Comparison of ENCODE assay signal across 6 cellular contexts in the genomic region with DNA sequence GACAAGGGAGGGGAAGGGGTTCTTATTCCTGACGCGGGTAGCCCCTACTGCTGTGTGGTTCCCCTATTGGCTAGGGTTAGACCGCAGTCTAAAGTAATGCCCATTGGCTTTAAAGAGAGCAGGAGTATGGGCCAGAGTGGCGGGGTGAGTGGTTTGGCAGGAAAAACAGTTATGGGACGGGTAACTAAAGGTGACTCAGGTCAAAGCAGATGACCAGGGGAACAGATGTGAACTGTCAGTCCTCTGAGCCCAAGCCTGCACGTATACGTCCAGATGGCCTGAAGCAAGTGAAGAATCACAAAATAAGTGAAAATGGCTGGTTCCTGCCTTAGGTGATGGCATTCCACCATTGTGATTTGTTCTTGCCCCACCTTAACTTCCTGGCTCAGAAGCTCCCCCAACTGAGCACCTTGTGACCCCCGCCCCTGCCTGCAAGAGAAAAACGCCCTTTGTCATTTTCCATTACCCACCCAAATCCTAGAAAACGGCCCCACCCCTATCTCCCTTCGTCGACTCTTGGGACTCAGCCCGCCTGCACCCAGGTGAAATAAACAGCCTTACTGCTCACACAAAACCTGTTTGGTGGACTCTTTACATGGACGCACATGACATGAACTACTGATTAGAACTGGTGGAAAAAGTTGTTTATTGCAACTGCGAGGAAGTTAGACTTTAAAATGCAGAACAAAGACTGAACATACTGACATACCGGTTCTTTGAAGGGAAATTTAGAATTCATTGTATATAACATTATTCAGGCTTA. TPM values are rescaled to one million over a fixed set of nuclear protein-coding genes. Genes with fewer than 3 reads are reported as not detected.
DNase-seq lines count a peak whose midpoint lies in the region; TF ChIP-seq lines count a peak whose summit lies in the region.

No MANE protein-coding gene starts in this region.

- TF ChIP-seq CTCF in PC-9 (conservative IDR thresholded peaks at IDR 0.05) (no peak), fibroblast of lung (conservative IDR thresholded peaks at IDR 0.05 in 1 of 2, IDR thresholded peaks at IDR 0.05 in 1 of 2; ENCODE audit: low read depth in 1 of 2, low read length in 2 of 2) (no peak)

- POLR2A ChIA-PET in PC-9 (lab: Charles Lee; ENCODE audit: unreplicated experiment) = interaction anchor here (0.6 to 0.7 kb wide), 2 partner anchors 46 to 288 kb away, joined by 4 to 7 read pairs; no protein-coding TSS in a partner anchor

- H3K79me2 ChIP-seq in PC-9 (ENCODE audit: low read depth) (peaks cover 28% of the 10 kb centered on the region), fibroblast of lung (ENCODE audit: control insufficient read depth, insufficient read depth, low read length) (peaks cover 29% of the 10 kb centered on the region)

- peaks cover 16% of the 10 kb centered on the region for H3F3A ChIP-seq in PC-9 (ENCODE audit: insufficient read depth, low read depth)

- H3K9me2 ChIP-seq in PC-9 (ENCODE audit: insufficient read depth) = no peaks in the 10 kb centered on the region

- no TSS peak for BruUV-seq in PC-9 (replicated peaks; lab: Mats Ljungman, UMichigan)

- peak overlapping the region; percentile 94 for H3K4me3 Mint-ChIP-seq in stimulated activated naive CD8-positive, alpha-beta T cell treated with anti-CD3 and anti-CD28 coated beads, Interleukin-15, Interleukin-2, amounts not matched to agents 100 ng/mL and 50 ng/mL, for 24 hours

- H3K36me3 Mint-ChIP-seq in stimulated activated naive CD8-positive, alpha-beta T cell treated with anti-CD3 and anti-CD28 coated beads, Interleukin-15, Interleukin-2, amounts not matched to agents 100 ng/mL and 50 ng/mL, for 24 hours (ENCODE audit: low read depth) = no peaks in the 10 kb centered on the region

- intact Hi-C loops in PC-9 (cut with micrococcal nuclease; ENCODE audit: unreplicated experiment) = loop anchor here (1.0 to 2.0 kb wide), 2 partner anchors 9 to 72 kb away; partner anchors contain the start of gene CCNL2

- peaks cover 34% of the 10 kb centered on the region for H4K20me1 ChIP-seq in BLaER1
- peaks cover 19% of the 10 kb centered on the region for H4K20me1 ChIP-seq in PC-9 (ENCODE audit: insufficient read depth)
- H4K20me1 ChIP-seq in fibroblast of lung (ENCODE audit: control insufficient read depth, extremely low read depth, insufficient read depth, low read length) = no peaks in the 10 kb centered on the region

- H3K9me3 ChIP-seq in BLaER1 (no peaks in the 10 kb centered on the region), PC-9 (ENCODE audit: insufficient read depth, low read depth) (no peaks in the 10 kb centered on the region), fibroblast of lung (ENCODE audit: control insufficient read depth, insufficient read depth, low read depth, low read length) (no peaks in the 10 kb centered on the region)

- peak overlapping the region; percentile 92 for H3K27ac Mint-ChIP-seq in stimulated activated naive CD8-positive, alpha-beta T cell treated with anti-CD3 and anti-CD28 coated beads, Interleukin-15, Interleukin-2, amounts not matched to agents 100 ng/mL and 50 ng/mL, for 24 hours

- no peaks in the 10 kb centered on the region for H3K9me3 Mint-ChIP-seq in stimulated activated naive CD8-positive, alpha-beta T cell treated with anti-CD3 and anti-CD28 coated beads, Interleukin-15, Interleukin-2, amounts not matched to agents 100 ng/mL and 50 ng/mL, for 24 hours

- CTCF ChIA-PET in PC-9 (lab: Charles Lee) = no interaction called here

- H3K9ac ChIP-seq in BLaER1 (peak overlapping the region; percentile 85), fibroblast of lung (ENCODE audit: insufficient read depth, low read length) (peak overlapping the region; percentile 72)

- H3K36me3 ChIP-seq in BLaER1 = peaks cover 9% of the 10 kb centered on the region; the same call in 1 of the 2 replicates
- H3K36me3 ChIP-seq in PC-9 (ENCODE audit: low read depth) = no peaks in the 10 kb centered on the region
- no peaks in the 10 kb centered on the region for H3K36me3 ChIP-seq in fibroblast of lung (ENCODE audit: control insufficient read depth, insufficient read depth, low read length)

- H3K27me3 ChIP-seq in BLaER1 = no peaks in the 10 kb centered on the region
- no peaks in the 10 kb centered on the region for H3K27me3 ChIP-seq in PC-9 (ENCODE audit: insufficient read depth, low read depth)
- H3K27me3 ChIP-seq in fibroblast of lung (ENCODE audit: control insufficient read depth, insufficient read depth, low read length) = no peaks in the 10 kb centered on the region

- H3K4me1 ChIP-seq in BLaER1 = peaks cover 50% of the 10 kb centered on the region
- peaks cover 13% of the 10 kb centered on the region; the same call in 1 of the 2 replicates for H3K4me1 ChIP-seq in PC-9 (replicated peaks; ENCODE audit: insufficient read depth)
- H3K4me1 ChIP-seq in fibroblast of lung (ENCODE audit: control insufficient read depth, extremely low read depth, insufficient read depth, low read length) = no peaks in the 10 kb centered on the region

- H3K4me3 ChIP-seq in BLaER1 (peak overlapping the region; percentile 87), PC-9 (peak overlapping the region; percentile 90), fibroblast of lung (replicated peaks in 1 of 4; ENCODE audit: control extremely low read depth in 1 of 4, insufficient read depth in 1 of 4, low read depth in 3 of 4, low read length in 4 of 4) (peak overlapping the region; percentile 54 to 98 (median 70))

- H2AFZ ChIP-seq in PC-9 (peak overlapping the region; percentile 99), fibroblast of lung (ENCODE audit: low read length) (peak overlapping the region; percentile 28)

- peaks cover 30% of the 10 kb centered on the region for H3K4me1 Mint-ChIP-seq in stimulated activated naive CD8-positive, alpha-beta T cell treated with anti-CD3 and anti-CD28 coated beads, Interleukin-15, Interleukin-2, amounts not matched to agents 100 ng/mL and 50 ng/mL, for 24 hours (ENCODE audit: low read depth)

- no peaks in the 10 kb centered on the region for H3K27me3 Mint-ChIP-seq in stimulated activated naive CD8-positive, alpha-beta T cell treated with anti-CD3 and anti-CD28 coated beads, Interleukin-15, Interleukin-2, amounts not matched to agents 100 ng/mL and 50 ng/mL, for 24 hours

- H3K27ac ChIP-seq in BLaER1 (peak overlapping the region; percentile 71), PC-9 (peak overlapping the region; percentile 68), fibroblast of lung (ENCODE audit: insufficient read depth, low read length) (peak overlapping the region; percentile 44)

- H3K4me2 ChIP-seq in BLaER1 (peak overlapping the region; percentile 87), PC-9 (peak overlapping the region; percentile 85), fibroblast of lung (ENCODE audit: extremely low read depth, insufficient read depth, low read length) (peak overlapping the region; percentile 71)

- DNase-seq in PC-9 (peak; percentile 9 to 54), fibroblast of lung (ENCODE audit: low read depth in 2 of 2) (no peak), activated gamma-delta T cell treated with Interleukin-2 at 50 U/mL for 16 hours (no peak), AG08395 (ENCODE audit: low spot score) (no peak)

RNA-seq across cellular contexts. Expression of gene ATAD3B, which starts 0.8 kb away (rescaled TPM):
- 28.5 and 32.8 TPM in 2 replicates for total RNA-seq in PC-9 (2021)
- total RNA-seq in fibroblast of lung = 14.4 and 15.0 TPM in 2 replicates
- 7.0 and 11.6 TPM in 2 replicates for polyA plus RNA-seq in fibroblast of lung
- polyA plus RNA-seq in fibroblast of lung (2012) = 12.4 and 26.3 TPM in 2 replicates
- polyA minus RNA-seq in fibroblast of lung (ENCODE audit: low replicate concordance) = 8.9 and 13.0 TPM in 2 replicates

RNA-seq across cellular contexts. Expression of gene ATAD3C, which starts 21.3 kb away (rescaled TPM):
- total RNA-seq in PC-9 (2021) (4.0 and 4.2 TPM in 2 replicates), fibroblast of lung (under 0.01 and 0.17 TPM in 2 replicates)
- polyA plus RNA-seq in fibroblast of lung = not detected in 2 replicates
- 0.08 TPM in 1 of 2 replicates, not detected in the other for polyA plus RNA-seq in fibroblast of lung (2012)
- not detected in 2 replicates for polyA minus RNA-seq in fibroblast of lung (ENCODE audit: low replicate concordance)

RNA-seq across cellular contexts. Expression of gene VWA1, which starts 35.3 kb away (rescaled TPM):
- total RNA-seq in PC-9 (2021) (56.6 and 65.9 TPM in 2 replicates), fibroblast of lung (2.6 and 3.1 TPM in 2 replicates)
- polyA plus RNA-seq in fibroblast of lung = 1.7 and 2.5 TPM in 2 replicates
- polyA plus RNA-seq in fibroblast of lung (2012) = 7.5 and 12.6 TPM in 2 replicates
- polyA minus RNA-seq in fibroblast of lung (ENCODE audit: low replicate concordance) = 1.1 and 3.7 TPM in 2 replicates

RNA-seq across cellular contexts. Expression of gene ATAD3A, which starts 41.2 kb away (rescaled TPM):
- total RNA-seq in PC-9 (2021) = 36.6 and 43.6 TPM in 2 replicates
- total RNA-seq in fibroblast of lung = 14.4 and 18.0 TPM in 2 replicates
- polyA plus RNA-seq in fibroblast of lung = 12.5 and 19.8 TPM in 2 replicates
- 24.8 and 50.7 TPM in 2 replicates for polyA plus RNA-seq in fibroblast of lung (2012)
- 11.7 and 12.7 TPM in 2 replicates for polyA minus RNA-seq in fibroblast of lung (ENCODE audit: low replicate concordance)

RNA-seq across cellular contexts. Expression of gene ANKRD65, which starts 49.7 kb away (rescaled TPM):
- total RNA-seq in PC-9 (2021) (14.7 and 18.9 TPM in 2 replicates), fibroblast of lung (1.3 and 2.0 TPM in 2 replicates)
- 0.84 and 1.9 TPM in 2 replicates for polyA plus RNA-seq in fibroblast of lung
- 0.86 and 2.9 TPM in 2 replicates for polyA plus RNA-seq in fibroblast of lung (2012)
- 1.4 TPM in 1 of 2 replicates, not detected in the other for polyA minus RNA-seq in fibroblast of lung (ENCODE audit: low replicate concordance)

Comparison
In these comparisons a context has a peak if more than half of its experiments do, and no peak if none do; other contexts are left out.
1. DNase-seq: peak in PC-9 (2 of 2); none in fibroblast of lung (0 of 2), activated gamma-delta T cell treated with Interleukin-2 at 50 U/mL for 16 hours (single experiment) and AG08395 (single experiment).
2. RNA of gene VWA1, which starts 35.3 kb away (total RNA-seq): 56.6 to 65.9 TPM in PC-9; 2.6 to 3.1 TPM in fibroblast of lung; every median in the first group is over 10 times any median in the second.
3. Peak in every context shown above with its lines, with median percentiles within 50 percentile points of each other: H3K27ac ChIP-seq, H3K4me2 ChIP-seq and H3K4me3 ChIP-seq.